10 cellular contexts compared by ENCODE assay signal in the genomic region with DNA sequence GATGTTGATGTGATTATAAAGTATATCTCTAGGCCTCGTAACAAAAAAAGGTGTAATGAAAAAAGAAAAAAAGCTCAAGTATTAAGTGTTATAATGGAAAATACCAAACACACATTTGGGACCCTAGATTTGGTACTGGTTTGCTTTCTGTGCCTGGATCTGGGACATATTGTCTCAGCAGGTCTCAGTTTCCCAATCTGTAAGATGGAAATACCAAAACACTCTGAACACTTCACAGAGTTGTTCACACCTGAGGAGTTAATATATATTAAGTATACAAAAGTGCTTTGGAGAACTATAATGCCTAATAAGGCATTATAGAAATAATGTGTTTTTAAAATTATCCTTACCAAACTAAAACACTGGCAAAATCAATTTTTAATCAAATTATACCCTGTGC.
DNase-seq lines count a peak whose midpoint lies in the region; ATAC-seq and TF ChIP-seq lines count a peak whose summit lies in the region.
"Had no signal": no experiment of that assay in that cellular context is flagged by ENCODE, and none has a peak within 500 bp of the region (broad histone marks: within the 10 kb centered on the region; RNA-seq: fewer than 3 reads in every experiment).

No MANE protein-coding gene starts in this region.

- no peak for TF ChIP-seq POLR2A in esophagus squamous epithelium (IDR thresholded peaks at IDR 0.05)

- intact Hi-C loops in cardiac septum (cut with DNase I) (loop anchor here (2.0 to 5.0 kb wide), 2 partner anchors 59 to 139 kb away; partner anchors contain the start of gene PDCD6IP), esophagus squamous epithelium (cut with DNase I) (no loop called here)

- H3K27ac Mint-ChIP-seq in neural progenitor cell = peak overlapping the region; percentile 5

- peaks cover 36% of the 10 kb centered on the region for H3F3A ChIP-seq in neural progenitor cell (ENCODE audit: low read depth)

- DNase-seq in cardiac muscle cell (ENCODE audit: low read depth in 1 of 2, low spot score in 1 of 2) (no peak), cardiac septum (ENCODE audit: low spot score) (no peak), esophagus squamous epithelium (lab: John Stamatoyannopoulos, UW) (no peak), neural progenitor cell (ENCODE audit: low spot score) (no peak), NCI-H1417 treated with DMSO at 0.1 percent for 48 hours (lab: John Stamatoyannopoulos, UW) (no peak), GM19238 (ENCODE audit: insufficient read length, low spot score) (no peak)
- DNase-seq: left colon had no signal

- ATAC-seq in HG02678 (IDR thresholded peaks at IDR 0.05; ENCODE audit: unreplicated experiment) = no peak

- H3K9me3 ChIP-seq in cardiac muscle cell (ENCODE audit: low read depth) (no peaks in the 10 kb centered on the region), esophagus squamous epithelium (no peaks in the 10 kb centered on the region), neural progenitor cell (ENCODE audit: low read depth) (no peaks in the 10 kb centered on the region)

- H3K9ac ChIP-seq in neural progenitor cell = no peak overlapping the region

- peaks cover 34% of the 10 kb centered on the region for H3K4me1 ChIP-seq in cardiac muscle cell (ENCODE audit: low read depth)
- peaks cover 0 to 55% (median 11%) of the 10 kb centered on the region in 3 donors for H3K4me1 ChIP-seq in esophagus squamous epithelium
- peaks cover 49% of the 10 kb centered on the region for H3K4me1 ChIP-seq in neural progenitor cell
- H3K4me1 ChIP-seq in urinary bladder (ENCODE audit: insufficient read depth) = no peaks in the 10 kb centered on the region

- H3K27me3 ChIP-seq in cardiac muscle cell (no peaks in the 10 kb centered on the region), esophagus squamous epithelium (no peaks in the 10 kb centered on the region), neural progenitor cell (no peaks in the 10 kb centered on the region)

- TF ChIP-seq CTCF in cardiac muscle cell (IDR thresholded peaks at IDR 0.05; ENCODE audit: low read depth, low read length) (no peak), esophagus squamous epithelium (IDR thresholded peaks at IDR 0.05) (no peak), neural progenitor cell (IDR thresholded peaks at IDR 0.05) (no peak)

- no peaks in the 10 kb centered on the region for H3K36me3 ChIP-seq in cardiac muscle cell
- no peaks in the 10 kb centered on the region for H3K36me3 ChIP-seq in esophagus squamous epithelium
- no peaks in the 10 kb centered on the region for H3K36me3 ChIP-seq in neural progenitor cell
- H3K36me3 ChIP-seq in urinary bladder (ENCODE audit: insufficient read depth) = no peaks in the 10 kb centered on the region

- peaks cover 65% of the 10 kb centered on the region for H3K79me2 ChIP-seq in neural progenitor cell (ENCODE audit: low read depth)

- peak overlapping the region; percentile 92 for H3K27ac ChIP-seq in cardiac muscle cell
- H3K27ac ChIP-seq in esophagus squamous epithelium = peak overlapping the region in 2 of 4 donors; percentile 81 to 82
- peak overlapping the region; percentile 74 for H3K27ac ChIP-seq in neural progenitor cell
- no peak overlapping the region for H3K27ac ChIP-seq in urinary bladder (ENCODE audit: low read depth)

- peak overlapping the region; percentile 66 for H3K4me3 Mint-ChIP-seq in neural progenitor cell

- H3K4me2 ChIP-seq in neural progenitor cell = peak overlapping the region; percentile 76

- H3K27me3 Mint-ChIP-seq in neural progenitor cell (ENCODE audit: insufficient read depth, low read depth) = no peaks in the 10 kb centered on the region
- H3K27me3 Mint-ChIP-seq: central memory CD8-positive, alpha-beta T cell had no signal

- H3K36me3 Mint-ChIP-seq in neural progenitor cell = peaks cover 2% of the 10 kb centered on the region

- H3K4me3 ChIP-seq in cardiac muscle cell (peak overlapping the region; percentile 42), esophagus squamous epithelium (peak overlapping the region in 3 of 4 donors; percentile 46 to 64 (median 49)), neural progenitor cell (peak overlapping the region; percentile 35), urinary bladder (ENCODE audit: low read depth, low read length) (peak overlapping the region; percentile 9)

- peaks cover 43% of the 10 kb centered on the region for H3K4me1 Mint-ChIP-seq in neural progenitor cell

- H4K20me1 ChIP-seq in neural progenitor cell (ENCODE audit: low read depth) = no peaks in the 10 kb centered on the region

- H2AFZ ChIP-seq in neural progenitor cell (replicated peaks) = no peak overlapping the region

- H3K9me3 Mint-ChIP-seq in neural progenitor cell = no peaks in the 10 kb centered on the region
- H3K9me3 Mint-ChIP-seq: central memory CD8-positive, alpha-beta T cell had no signal

- 50 to 82% methylated on average over 1 of the region's 1 CpG for WGBS in esophagus squamous epithelium, 2 donors
- 67% methylated on average over 1 of the region's 1 CpG for WGBS in urinary bladder
